9 cellular contexts compared by ENCODE assay signal in the genomic region with DNA sequence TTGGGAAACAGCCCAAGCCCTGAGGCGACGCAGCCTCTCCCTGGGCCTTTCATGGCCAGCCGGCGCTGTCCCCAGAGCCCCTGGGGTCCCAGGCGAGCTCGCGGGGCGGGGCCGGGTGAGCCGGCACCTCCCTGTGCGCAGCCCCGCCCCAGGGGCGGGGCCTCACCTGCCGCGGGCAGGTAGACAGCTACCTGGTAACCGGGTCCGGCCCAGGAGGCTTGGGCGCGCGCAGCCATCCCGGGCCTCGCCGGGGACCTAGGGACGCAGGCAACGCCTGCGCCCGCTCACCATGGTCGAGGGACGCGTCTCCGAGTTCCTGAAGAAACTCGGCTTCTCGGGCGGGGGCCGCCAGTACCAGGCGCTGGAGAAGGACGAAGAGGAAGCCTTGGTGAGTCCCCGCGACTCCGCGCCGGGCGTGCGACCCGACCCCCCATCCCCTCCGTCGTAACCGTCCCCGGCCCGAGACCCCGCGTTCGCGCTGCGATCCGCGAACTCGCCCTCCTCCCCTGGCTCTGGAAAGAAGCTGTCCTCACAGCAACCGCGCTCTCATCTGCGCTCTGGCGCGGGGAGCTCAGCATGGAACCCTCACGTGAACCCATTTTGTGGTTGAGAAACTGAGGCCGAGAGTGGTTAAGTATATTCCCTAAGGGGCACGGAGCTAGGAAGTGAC. TPM values are rescaled to one million over a fixed set of nuclear protein-coding genes. Genes with fewer than 3 reads are reported as not detected.
DNase-seq lines count a peak whose midpoint lies in the region; ATAC-seq and TF ChIP-seq lines count a peak whose summit lies in the region.
"Had no signal": no experiment of that assay in that cellular context is flagged by ENCODE, and none has a peak within 500 bp of the region (broad histone marks: within the 10 kb centered on the region; RNA-seq: fewer than 3 reads in every experiment).

A gene with protein sequence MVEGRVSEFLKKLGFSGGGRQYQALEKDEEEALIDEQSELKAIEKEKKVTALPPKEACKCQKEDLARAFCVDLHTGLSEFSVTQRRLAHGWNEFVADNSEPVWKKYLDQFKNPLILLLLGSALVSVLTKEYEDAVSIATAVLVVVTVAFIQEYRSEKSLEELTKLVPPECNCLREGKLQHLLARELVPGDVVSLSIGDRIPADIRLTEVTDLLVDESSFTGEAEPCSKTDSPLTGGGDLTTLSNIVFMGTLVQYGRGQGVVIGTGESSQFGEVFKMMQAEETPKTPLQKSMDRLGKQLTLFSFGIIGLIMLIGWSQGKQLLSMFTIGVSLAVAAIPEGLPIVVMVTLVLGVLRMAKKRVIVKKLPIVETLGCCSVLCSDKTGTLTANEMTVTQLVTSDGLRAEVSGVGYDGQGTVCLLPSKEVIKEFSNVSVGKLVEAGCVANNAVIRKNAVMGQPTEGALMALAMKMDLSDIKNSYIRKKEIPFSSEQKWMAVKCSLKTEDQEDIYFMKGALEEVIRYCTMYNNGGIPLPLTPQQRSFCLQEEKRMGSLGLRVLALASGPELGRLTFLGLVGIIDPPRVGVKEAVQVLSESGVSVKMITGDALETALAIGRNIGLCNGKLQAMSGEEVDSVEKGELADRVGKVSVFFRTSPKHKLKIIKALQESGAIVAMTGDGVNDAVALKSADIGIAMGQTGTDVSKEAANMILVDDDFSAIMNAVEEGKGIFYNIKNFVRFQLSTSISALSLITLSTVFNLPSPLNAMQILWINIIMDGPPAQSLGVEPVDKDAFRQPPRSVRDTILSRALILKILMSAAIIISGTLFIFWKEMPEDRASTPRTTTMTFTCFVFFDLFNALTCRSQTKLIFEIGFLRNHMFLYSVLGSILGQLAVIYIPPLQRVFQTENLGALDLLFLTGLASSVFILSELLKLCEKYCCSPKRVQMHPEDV (plus strand): TSS at position 212 of the 670 bp plus-strand sequence. CDS start 78 bp downstream, at position 290.

- no peak within 1 kb of the TSS for H4K5ac ChIP-seq in H9 (ENCODE audit: insufficient read length, low read depth, low read length)

- ATAC-seq in foreskin keratinocyte, result peak; percentile 85
- ATAC-seq in GM19035 (IDR thresholded peaks at IDR 0.05; ENCODE audit: unreplicated experiment), result no peak

- no peak within 1 kb of the TSS for H2BK20ac ChIP-seq in H9 (ENCODE audit: low read depth, low read length, poor library complexity, severe bottlenecking)

- TF ChIP-seq CTCF in H9 (conservative IDR thresholded peaks at IDR 0.05), result no peak
- TF ChIP-seq CTCF in foreskin keratinocyte (conservative IDR thresholded peaks at IDR 0.05), result no peak
- no peak for TF ChIP-seq CTCF in osteoblast (IDR thresholded peaks at IDR 0.05; ENCODE audit: extremely low read depth, low read depth, low read length)

- H3K18ac ChIP-seq in H9 (ENCODE audit: insufficient read length, low read depth, low read length), result no peak within 1 kb of the TSS

- H2AK5ac ChIP-seq in H9 (ENCODE audit: insufficient read length, low read length), result no peak within 1 kb of the TSS

- DNase-seq in H9 (peak; percentile 92), NCI-H748 (lab: John Stamatoyannopoulos, UW; ENCODE audit: unreplicated experiment) (peak; percentile 82), foreskin keratinocyte (no peak), osteoblast (ENCODE audit: insufficient read length, low spot score, missing footprints) (peak; percentile 85), amniotic stem cell (lab: John Stamatoyannopoulos, UW) (no peak), superior temporal gyrus (ENCODE audit: extremely low spot score) (no peak)
- DNase-seq in stimulated activated CD4-positive, alpha-beta T cell treated with anti-CD3 and anti-CD28 coated beads, Interleukin-4, amount 100 ng/mL, for 4 hours, result no peak
- DNase-seq: activated CD4-positive, alpha-beta T cell treated with anti-CD3 and anti-CD28 coated beads for 1 hour had no signal

- no peak within 1 kb of the TSS for H2BK12ac ChIP-seq in H9 (ENCODE audit: insufficient read length, low read depth, low read length)

- H3K9me3 Mint-ChIP-seq in H9, result no peaks in the 10 kb centered on the region

- peak within 1 kb of the TSS; percentile 74 to 89 for H3K4me3 Mint-ChIP-seq in H9

- H3K56ac ChIP-seq in H9 (ENCODE audit: insufficient read length, low read depth, low read length), result no peak within 1 kb of the TSS

- no peak within 1 kb of the TSS for H3K27ac Mint-ChIP-seq in H9

- no peak within 1 kb of the TSS for H3K14ac ChIP-seq in H9 (ENCODE audit: insufficient read depth, low read length)

- no peaks in the 10 kb centered on the region for H3K36me3 Mint-ChIP-seq in H9 (ENCODE audit: insufficient read depth in 1 of 3, low read depth in 3 of 3)

- no peak within 1 kb of the TSS for H3K4ac ChIP-seq in H9 (ENCODE audit: low read depth, low read length)

- no peak within 1 kb of the TSS for H4K91ac ChIP-seq in H9 (ENCODE audit: insufficient read length, low read depth, low read length)

- peaks cover 46% of the 10 kb centered on the region for H3K27me3 Mint-ChIP-seq in H9 (ENCODE audit: low read depth)

- no peak within 1 kb of the TSS for H2AFZ ChIP-seq in H9 (ENCODE audit: low read length)
- no peak within 1 kb of the TSS for H2AFZ ChIP-seq in osteoblast (ENCODE audit: low read length)

- no peak within 1 kb of the TSS for H3T11ph ChIP-seq in H9 (ENCODE audit: low read length)

- H3K4me3 ChIP-seq in osteoblast (ENCODE audit: insufficient read depth, low read length), result no peak within 1 kb of the TSS

- H3K4me1 Mint-ChIP-seq in H9, result peaks cover 16 to 33% of the 10 kb centered on the region in 2 experiments

- peaks cover 8% of the 10 kb centered on the region for H3K23me2 ChIP-seq in H9 (ENCODE audit: insufficient read length, low read depth, low read length, poor library complexity, severe bottlenecking)

- H3K27ac ChIP-seq in H9 (ENCODE audit: insufficient read length, low read depth, low read length) (no peak within 1 kb of the TSS), foreskin keratinocyte (no peak within 1 kb of the TSS), osteoblast (ENCODE audit: low read depth, low read length) (no peak within 1 kb of the TSS)

- H2BK15ac ChIP-seq in H9 (ENCODE audit: low read depth, low read length), result no peak within 1 kb of the TSS

- no peaks in the 10 kb centered on the region for H3K79me2 ChIP-seq in H9 (ENCODE audit: insufficient read depth, low read length)
- H3K79me2 ChIP-seq in osteoblast (ENCODE audit: insufficient read depth, low read length), result no peaks in the 10 kb centered on the region

- H3K36me3 ChIP-seq in osteoblast (ENCODE audit: insufficient read depth, low read length), result no peaks in the 10 kb centered on the region

- H3K9me3 ChIP-seq in H9 (ENCODE audit: control insufficient read depth, low read depth, low read length) (no peaks in the 10 kb centered on the region), osteoblast (ENCODE audit: low read depth, low read length) (no peaks in the 10 kb centered on the region)

- H3K79me1 ChIP-seq in H9 (ENCODE audit: insufficient read depth, low read depth, low read length, poor library complexity, severe bottlenecking), result no peaks in the 10 kb centered on the region

- H3K4me1 ChIP-seq in H9 (ENCODE audit: insufficient read depth, low read length) (peaks cover 11% of the 10 kb centered on the region; the same call in 1 of the 2 replicates), foreskin keratinocyte (no peaks in the 10 kb centered on the region), osteoblast (ENCODE audit: insufficient read depth, low read length) (no peaks in the 10 kb centered on the region)

- H4K20me1 ChIP-seq in H9 (ENCODE audit: control insufficient read depth, insufficient read depth, insufficient read length) (no peaks in the 10 kb centered on the region), osteoblast (ENCODE audit: insufficient read depth, low read length) (no peaks in the 10 kb centered on the region)

- H3K23ac ChIP-seq in H9 (ENCODE audit: insufficient read length, low read depth, low read length), result no peak within 1 kb of the TSS

- H3K27me3 ChIP-seq in H9 (ENCODE audit: insufficient read depth, low read length) (no peaks in the 10 kb centered on the region; the same call in 1 of the 2 replicates), foreskin keratinocyte (peaks cover 53% of the 10 kb centered on the region), osteoblast (ENCODE audit: insufficient read depth, low read length) (peaks cover 52% of the 10 kb centered on the region)

- H3K9ac ChIP-seq in H9 (ENCODE audit: extremely low read depth, insufficient read length, low read length), result no peak within 1 kb of the TSS

- WGBS in H9 (ENCODE audit: extremely low coverage, insufficient read length, low lambda C conversion rate), result no CpG with 5 or more reads among the region's 66 CpGs

- no peak within 1 kb of the TSS for H2BK120ac ChIP-seq in H9 (ENCODE audit: low read depth, low read length, poor library complexity, severe bottlenecking)

- no peak within 1 kb of the TSS for H2BK5ac ChIP-seq in H9 (ENCODE audit: insufficient read length, low read length)

- no peak within 1 kb of the TSS for H4K8ac ChIP-seq in H9 (replicated peaks; ENCODE audit: insufficient read length, low read depth, low read length)

- peak within 1 kb of the TSS; percentile 60 for H3K4me2 ChIP-seq in H9 (ENCODE audit: insufficient read depth, insufficient read length, low read length)
- no peak within 1 kb of the TSS for H3K4me2 ChIP-seq in osteoblast (ENCODE audit: insufficient read depth, low read length)

RNA-seq across cellular contexts. Expression of the gene that starts here (rescaled TPM):
- total RNA-seq in H9 (2021) (2.8 and 4.0 TPM in 2 replicates), foreskin keratinocyte (0.17 and 0.25 TPM in 2 replicates), osteoblast (not detected in 2 replicates)
- polyA plus RNA-seq in foreskin keratinocyte, result 0.10 TPM in 2 replicates

Comparison
In these comparisons a context has a peak if more than half of its experiments do, and no peak if none do; other contexts are left out.
1. Peak in ATAC-seq in foreskin keratinocyte; RNA of the gene not detected or under 1 TPM.
2. Peak in DNase-seq in osteoblast; RNA of the gene not detected or under 1 TPM.
3. DNase-seq: peak in H9 (single experiment) and NCI-H748 (single experiment); none in foreskin keratinocyte (0 of 2), amniotic stem cell (single experiment), superior temporal gyrus (single experiment) and stimulated activated CD4-positive, alpha-beta T cell treated with anti-CD3 and anti-CD28 coated beads, Interleukin-4, amount 100 ng/mL, for 4 hours (0 of 2).